ENCODE assay signal across 11 cellular contexts in genomic region chr5:14397717-14398116, GRCh38.
DNase-seq lines count a peak whose midpoint lies in the region; ATAC-seq and TF ChIP-seq lines count a peak whose summit lies in the region.
"Had no signal": no experiment of that assay in that cellular context is flagged by ENCODE, and none has a peak within 500 bp of the region (broad histone marks: within the 10 kb centered on the region; RNA-seq: fewer than 3 reads in every experiment).

No MANE protein-coding gene starts in this region.

- no peaks in the 10 kb centered on the region for H3K9me2 ChIP-seq in PC-3 (replicated peaks; ENCODE audit: low read length)

- H3K27me3 ChIP-seq in BJ (ENCODE audit: control insufficient read depth, insufficient read depth, low read length) (no peaks in the 10 kb centered on the region), PC-3 (ENCODE audit: low read length) (no peaks in the 10 kb centered on the region)

- no peaks in the 10 kb centered on the region for H3K9me3 ChIP-seq in PC-3 (ENCODE audit: low read length)

- no peaks in the 10 kb centered on the region for H4K20me1 ChIP-seq in PC-3 (ENCODE audit: low read length)

- intact Hi-C loops in PC-3 (cut with micrococcal nuclease) = no loop called here

- DNase-seq in BJ (ENCODE audit: low read depth) = peak; percentile 43
- DNase-seq in PC-3 = peak; percentile 50
- peak; percentile 47 for DNase-seq in epithelial cell of esophagus (ENCODE audit: low read depth)
- DNase-seq in omental fat pad (ENCODE audit: low spot score) = no peak
- no peak for DNase-seq in NK-92 treated with Interleukin-12 subunit alpha and Interleukin-12 subunit beta, amount 100 ng/mL, for 24 hours (lab: John Stamatoyannopoulos, UW)
- DNase-seq in HK-2 (ENCODE audit: unreplicated experiment) = no peak
- DNase-seq in COLO668 (lab: John Stamatoyannopoulos, UW; ENCODE audit: unreplicated experiment) = no peak
- DNase-seq in activated CD4-positive, alpha-beta T cell treated with anti-CD3 and anti-CD28 coated beads for 4 hours = no peak
- DNase-seq: DMS 273 treated with DMSO at 0.1 percent for 48 hours, H7, NCI-H2081 had no signal

- peaks cover 28% of the 10 kb centered on the region for H3K79me2 ChIP-seq in PC-3 (ENCODE audit: low read length)

- peak; percentile 52 for ATAC-seq in PC-3
- ATAC-seq in omental fat pad (ENCODE audit: low FRiP score) = peak; percentile 78

- H2AFZ ChIP-seq in PC-3 (ENCODE audit: low read length) = no peak overlapping the region

- no peaks in the 10 kb centered on the region for H3F3A ChIP-seq in PC-3 (ENCODE audit: low read length, unreplicated experiment)

- no peak overlapping the region for H3K9ac ChIP-seq in PC-3 (ENCODE audit: low read length)

- CTCF ChIA-PET in BJ (lab: Yijun Ruan, JAX) = interaction anchor here (0.7 to 4.4 kb wide), 10 partner anchors 8 to 251 kb away, joined by 3 to 41 read pairs (median 3); no protein-coding TSS in a partner anchor
- CTCF ChIA-PET in PC-3 (lab: Charles Lee) = interaction anchor here (0.5 to 1.1 kb wide), 2 partner anchors 79 to 251 kb away, joined by 4 read pairs; no protein-coding TSS in a partner anchor

- no TSS peak for BruUV-seq in PC-3 (replicated peaks; lab: Mats Ljungman, UMichigan)

- TF ChIP-seq CTCF in BJ (IDR thresholded peaks at IDR 0.05; ENCODE audit: insufficient read depth, low read depth, low read length) (no peak), PC-3 (conservative IDR thresholded peaks at IDR 0.05; ENCODE audit: low read depth, low read length) (no peak), epithelial cell of esophagus (IDR thresholded peaks at IDR 0.05; ENCODE audit: insufficient read depth, low read depth, low read length, missing control alignments) (no peak), omental fat pad (IDR thresholded peaks at IDR 0.05) (no peak)

- no peak overlapping the region for H3K4me2 ChIP-seq in PC-3 (ENCODE audit: low read length)

- peaks cover 10% of the 10 kb centered on the region for H3K36me3 ChIP-seq in BJ (ENCODE audit: control insufficient read depth, insufficient read depth, low read length)
- peaks cover 72% of the 10 kb centered on the region for H3K36me3 ChIP-seq in PC-3 (ENCODE audit: low read depth, low read length)

- H3K4me3 ChIP-seq in BJ (ENCODE audit: low read depth, low read length) = no peak overlapping the region
- no peak overlapping the region for H3K4me3 ChIP-seq in PC-3 (ENCODE audit: low read length)
- no peak overlapping the region for H3K4me3 ChIP-seq in epithelial cell of esophagus (ENCODE audit: low read length)

- peaks cover 31% of the 10 kb centered on the region for H3K4me1 ChIP-seq in PC-3 (ENCODE audit: insufficient read depth, low read length)

- H3K27ac ChIP-seq in PC-3 (ENCODE audit: low read length) = peak overlapping the region; percentile 5; the same call in 1 of the 2 replicates

- POLR2A ChIA-PET in BJ (lab: Charles Lee) = no interaction called here
- POLR2A ChIA-PET in PC-3 (lab: Charles Lee; ENCODE audit: unreplicated experiment) = interaction anchor here (0.6 kb wide), 2 partner anchors 31 to 386 kb away, joined by 3 to 4 read pairs; no protein-coding TSS in a partner anchor

Comparison
In these comparisons a context has a peak if more than half of its experiments do, and no peak if none do; other contexts are left out.
1. DNase-seq: peak in BJ (single experiment), PC-3 (single experiment) and epithelial cell of esophagus (single experiment); none in omental fat pad (single experiment), NK-92 treated with Interleukin-12 subunit alpha and Interleukin-12 subunit beta, amount 100 ng/mL, for 24 hours (single experiment), HK-2 (single experiment), COLO668 (single experiment) and activated CD4-positive, alpha-beta T cell treated with anti-CD3 and anti-CD28 coated beads for 4 hours (0 of 2).